Comparison of ENCODE assay signal across 14 cellular contexts in genomic region chr1:6873298-6874015, GRCh38.
"Had no signal": no experiment of that assay in that cellular context is flagged by ENCODE, and none has a peak within 500 bp of the region (broad histone marks: within the 10 kb centered on the region; RNA-seq: fewer than 3 reads in every experiment).

No MANE protein-coding gene starts in this region.

- H3K9me3 Mint-ChIP-seq: activated T-cell treated with anti-CD3 and anti-CD28 coated beads, Interleukin-2, amount 50 U/mL, for 24 hours; immature natural killer cell; natural killer cell had no signal

- H3K4me3 Mint-ChIP-seq: activated naive CD8-positive, alpha-beta T cell; activated T-cell treated with anti-CD3 and anti-CD28 coated beads, Interleukin-2, amount 50 U/mL, for 24 hours; T-helper 17 cell had no signal

- H3K27ac ChIP-seq: cardiac muscle cell, stomach, vagina had no signal

- H3K27ac Mint-ChIP-seq: activated naive CD8-positive, alpha-beta T cell; activated T-cell treated with anti-CD3 and anti-CD28 coated beads, Interleukin-2, amount 50 U/mL, for 24 hours had no signal

- H3K27me3 ChIP-seq: cardiac muscle cell, stomach, vagina had no signal

- ATAC-seq: natural killer cell, SK-N-SH treated with all-trans-retinoic acid at 6 μM for 48 hours, T-helper 17 cell had no signal

- H3K9me3 ChIP-seq: stomach, vagina had no signal

- H3K4me3 ChIP-seq: cardiac muscle cell, skin epidermis, stomach, vagina had no signal

- H3K27me3 Mint-ChIP-seq: activated naive CD8-positive, alpha-beta T cell; activated T-cell treated with anti-CD3 and anti-CD28 coated beads, Interleukin-2, amount 50 U/mL, for 24 hours; T-helper 17 cell had no signal

- DNase-seq: activated CD4-positive, alpha-beta T cell treated with anti-CD3 and anti-CD28 coated beads, Interleukin-2, amount 50 U/mL, for 4 hours; activated effector memory CD4-positive, alpha-beta T cell treated with Interleukin-2 at 50 U/mL for 16 hours; activated T-cell treated with anti-CD3 and anti-CD28 coated beads, Interleukin-2, amount 50 U/mL, for 24 hours; cortex of kidney; effector CD8-positive, alpha-beta T cell; immature natural killer cell; natural killer cell; stomach; T-helper 17 cell had no signal

- H3K36me3 Mint-ChIP-seq: natural killer cell had no signal

- H3K36me3 ChIP-seq: vagina had no signal
